In the genomic region with DNA sequence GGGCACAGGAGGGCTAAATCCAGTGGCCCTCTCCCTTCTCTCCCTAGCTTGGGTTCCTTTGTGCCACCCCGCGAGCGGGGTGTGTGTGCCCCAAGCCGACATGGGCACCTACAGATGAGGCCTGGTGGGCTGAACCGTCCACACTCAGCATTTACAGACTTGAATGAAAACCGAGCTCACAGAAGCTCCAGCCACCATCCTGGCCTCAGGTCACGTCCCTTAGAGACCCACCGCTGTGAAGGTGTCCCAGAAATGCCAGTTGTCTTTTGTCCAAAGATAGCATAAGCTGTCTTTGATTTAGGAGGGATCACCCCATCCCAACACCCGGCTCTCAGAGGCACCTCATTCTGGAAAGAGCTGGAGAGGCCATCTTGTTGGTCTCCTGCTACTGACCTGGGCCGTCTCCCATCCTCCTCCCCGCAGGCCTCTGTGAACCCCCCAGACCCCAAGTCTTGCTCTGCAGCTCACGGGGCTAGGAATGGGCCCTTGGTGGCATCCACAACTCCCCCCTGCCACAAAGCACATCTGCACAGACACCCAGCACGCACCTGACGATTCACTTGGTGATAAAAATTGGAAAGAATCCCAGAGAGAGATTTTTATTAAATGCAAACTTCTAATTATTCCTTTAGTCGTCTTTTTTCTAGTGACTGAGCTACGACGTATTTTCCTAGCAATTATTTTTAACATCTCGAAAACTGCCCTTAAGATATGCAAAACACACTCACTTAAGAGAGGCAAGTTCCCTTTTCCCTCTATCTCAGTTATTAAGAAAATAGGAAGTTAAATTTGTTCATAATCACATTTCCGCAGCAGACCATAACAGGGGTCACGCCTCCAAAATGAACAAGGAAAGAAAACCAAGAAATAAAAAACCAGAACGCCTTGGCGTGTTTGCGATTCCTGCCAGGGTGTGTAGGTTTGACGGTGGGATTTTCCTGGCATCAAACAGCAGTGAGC, we compare ENCODE assay signal across 18 cellular contexts.
DNase-seq lines count a peak whose midpoint lies in the region; FAIRE-seq and TF ChIP-seq lines count a peak whose summit lies in the region.
"Had no signal": no experiment of that assay in that cellular context is flagged by ENCODE, and none has a peak within 500 bp of the region (broad histone marks: within the 10 kb centered on the region; RNA-seq: fewer than 3 reads in every experiment).

No MANE protein-coding gene starts in this region.

- H3K27me3 ChIP-seq in endodermal cell (ENCODE audit: control insufficient read depth, insufficient read depth, low read length, poor library complexity, severe bottlenecking): peaks cover 36% of the 10 kb centered on the region
- H3K27me3 ChIP-seq in neutrophil: no peaks in the 10 kb centered on the region
- H3K27me3 ChIP-seq in uterus: peaks cover 0 to 5% of the 10 kb centered on the region in 2 donors

- peak overlapping the region; percentile 54 for H3K4me3 Mint-ChIP-seq in endodermal cell
- H3K4me3 Mint-ChIP-seq in activated T-helper 2 cell treated with anti-CD3 and anti-CD28 coated beads, Interferon-gamma antibody, Interleukin-2, Interleukin-4, amounts not matched to agents 10 μg/mL and 5 μg/mL and 100 μg/mL, durations not matched to agents 14 hours and 24 hours and 36 hours (ENCODE audit: low read depth): no peak overlapping the region
- H3K4me3 Mint-ChIP-seq: activated naive CD8-positive, alpha-beta T cell treated with anti-CD3 and anti-CD28 coated beads, Interleukin-2, amount 50 U/mL, for 24 hours; activated T-cell treated with anti-CD3 and anti-CD28 coated beads, Interleukin-2, amount 50 U/mL, for 24 hours had no signal

- H3K9ac ChIP-seq in ES-I3 (ENCODE audit: low read depth, low read length): peak overlapping the region; percentile 47; the same call in 1 of the 2 replicates
- H3K9ac ChIP-seq in endodermal cell (ENCODE audit: extremely low read depth, low read length, poor library complexity, severe bottlenecking): no peak overlapping the region

- DNase-seq in NOMO-1 treated with DMSO at 0.1 percent for 48 hours (lab: John Stamatoyannopoulos, UW; ENCODE audit: unreplicated experiment) (peak; percentile 79), endodermal cell (no peak), HT-29 (ENCODE audit: low spot score) (no peak), GM19239 (ENCODE audit: insufficient read length, low spot score) (no peak), uterus (no peak)
- no peak for DNase-seq in activated T-helper 2 cell treated with anti-CD3 and anti-CD28 coated beads, Interferon-gamma antibody, Interleukin-2, Interleukin-4, amounts not matched to agents 10 μg/mL and 5 μg/mL and 100 μg/mL, durations not matched to agents 14 hours and 24 hours and 36 hours (ENCODE audit: low spot score)
- DNase-seq: activated naive CD8-positive, alpha-beta T cell treated with anti-CD3 and anti-CD28 coated beads, Interleukin-2, amount 50 U/mL, for 24 hours; activated T-cell treated with anti-CD3 and anti-CD28 coated beads, Interleukin-2, amount 50 U/mL, for 24 hours; DMS 273 treated with DMSO at 0.1 percent for 48 hours; effector CD8-positive, alpha-beta T cell; NCI-H69; T-helper 9 cell had no signal

- intact Hi-C loops in activated T-helper 2 cell treated with anti-CD3 and anti-CD28 coated beads, Interferon-gamma antibody, Interleukin-2, Interleukin-4, amounts not matched to agents 10 μg/mL and 5 μg/mL and 100 μg/mL, durations not matched to agents 14 hours and 24 hours and 36 hours (cut with micrococcal nuclease): no loop called here
- intact Hi-C loops in uterus (cut with DNase I; ENCODE audit: low total_unique reads): no loop called here

- H3K27ac Mint-ChIP-seq in endodermal cell: no peak overlapping the region
- no peak overlapping the region for H3K27ac Mint-ChIP-seq in activated T-helper 2 cell treated with anti-CD3 and anti-CD28 coated beads, Interferon-gamma antibody, Interleukin-2, Interleukin-4, amounts not matched to agents 10 μg/mL and 5 μg/mL and 100 μg/mL, durations not matched to agents 14 hours and 24 hours and 36 hours
- H3K27ac Mint-ChIP-seq: activated naive CD8-positive, alpha-beta T cell treated with anti-CD3 and anti-CD28 coated beads, Interleukin-2, amount 50 U/mL, for 24 hours; activated T-cell treated with anti-CD3 and anti-CD28 coated beads, Interleukin-2, amount 50 U/mL, for 24 hours had no signal

- WGBS in endodermal cell (ENCODE audit: insufficient coverage in 1 of 2, insufficient read length in 1 of 2), 2 experiments: 81 to 90% methylated on average over 15 to 24 of the region's 24 CpGs

- no peak for TF ChIP-seq CTCF in endodermal cell (conservative IDR thresholded peaks at IDR 0.05)
- no peak for TF ChIP-seq CTCF in neutrophil (IDR thresholded peaks at IDR 0.05)
- no peak for TF ChIP-seq CTCF in uterus (IDR thresholded peaks at IDR 0.05)

- peaks cover 47% of the 10 kb centered on the region for H3K4me1 ChIP-seq in ES-I3 (ENCODE audit: insufficient read depth, low read length)
- H3K4me1 ChIP-seq in endodermal cell (ENCODE audit: control insufficient read depth, insufficient read depth, low read length): peaks cover 14% of the 10 kb centered on the region
- peaks cover 56 to 59% of the 10 kb centered on the region in 2 experiments for H3K4me1 ChIP-seq in neutrophil (ENCODE audit: control insufficient read depth in 1 of 2, insufficient read depth in 1 of 2, low read depth in 1 of 2, low read length in 1 of 2)
- no peaks in the 10 kb centered on the region for H3K4me1 ChIP-seq in uterus

- peaks cover 55% of the 10 kb centered on the region for H3K4me1 Mint-ChIP-seq in endodermal cell
- H3K4me1 Mint-ChIP-seq in activated T-helper 2 cell treated with anti-CD3 and anti-CD28 coated beads, Interferon-gamma antibody, Interleukin-2, Interleukin-4, amounts not matched to agents 10 μg/mL and 5 μg/mL and 100 μg/mL, durations not matched to agents 14 hours and 24 hours and 36 hours (ENCODE audit: low read depth): no peaks in the 10 kb centered on the region
- H3K4me1 Mint-ChIP-seq: activated naive CD8-positive, alpha-beta T cell treated with anti-CD3 and anti-CD28 coated beads, Interleukin-2, amount 50 U/mL, for 24 hours had no signal

- H3K9me3 Mint-ChIP-seq in endodermal cell: no peaks in the 10 kb centered on the region
- H3K9me3 Mint-ChIP-seq in activated T-helper 2 cell treated with anti-CD3 and anti-CD28 coated beads, Interferon-gamma antibody, Interleukin-2, Interleukin-4, amounts not matched to agents 10 μg/mL and 5 μg/mL and 100 μg/mL, durations not matched to agents 14 hours and 24 hours and 36 hours: no peaks in the 10 kb centered on the region
- H3K9me3 Mint-ChIP-seq: activated naive CD8-positive, alpha-beta T cell treated with anti-CD3 and anti-CD28 coated beads, Interleukin-2, amount 50 U/mL, for 24 hours; activated T-cell treated with anti-CD3 and anti-CD28 coated beads, Interleukin-2, amount 50 U/mL, for 24 hours; naive thymus-derived CD8-positive, alpha-beta T cell had no signal

- peaks cover 34% of the 10 kb centered on the region for H3K27me3 Mint-ChIP-seq in endodermal cell (ENCODE audit: insufficient read depth)
- peaks cover 70% of the 10 kb centered on the region for H3K27me3 Mint-ChIP-seq in activated T-helper 2 cell treated with anti-CD3 and anti-CD28 coated beads, Interferon-gamma antibody, Interleukin-2, Interleukin-4, amounts not matched to agents 10 μg/mL and 5 μg/mL and 100 μg/mL, durations not matched to agents 14 hours and 24 hours and 36 hours (ENCODE audit: low read depth)

- no peak overlapping the region for H3K4me3 ChIP-seq in endodermal cell (ENCODE audit: low read length)
- H3K4me3 ChIP-seq in neutrophil (ENCODE audit: low read depth in 1 of 2, low read length in 1 of 2): peak overlapping the region; percentile 39 to 60
- H3K4me3 ChIP-seq in uterus: no peak overlapping the region
- H3K4me3 ChIP-seq: cardiac muscle cell had no signal

- H3K36me3 ChIP-seq in ES-I3 (ENCODE audit: insufficient read depth, low read length) (no peaks in the 10 kb centered on the region), endodermal cell (ENCODE audit: control insufficient read depth, insufficient read depth, low read length) (no peaks in the 10 kb centered on the region), neutrophil (no peaks in the 10 kb centered on the region), uterus (no peaks in the 10 kb centered on the region)
- H3K36me3 ChIP-seq: cardiac muscle cell had no signal

- no peak for FAIRE-seq in GM19239 (lab: Jason Lieb, UNC)
- FAIRE-seq: GM18507 had no signal

- H3K36me3 Mint-ChIP-seq in endodermal cell (ENCODE audit: low read depth): no peaks in the 10 kb centered on the region
- no peaks in the 10 kb centered on the region for H3K36me3 Mint-ChIP-seq in activated T-helper 2 cell treated with anti-CD3 and anti-CD28 coated beads, Interferon-gamma antibody, Interleukin-2, Interleukin-4, amounts not matched to agents 10 μg/mL and 5 μg/mL and 100 μg/mL, durations not matched to agents 14 hours and 24 hours and 36 hours (ENCODE audit: low read depth)
- H3K36me3 Mint-ChIP-seq: naive thymus-derived CD8-positive, alpha-beta T cell had no signal

- no peaks in the 10 kb centered on the region for H3K9me3 ChIP-seq in ES-I3 (ENCODE audit: control insufficient read depth, insufficient read depth, low read length)
- no peaks in the 10 kb centered on the region for H3K9me3 ChIP-seq in endodermal cell (ENCODE audit: control insufficient read depth, low read length)
- H3K9me3 ChIP-seq in neutrophil: no peaks in the 10 kb centered on the region
- no peaks in the 10 kb centered on the region for H3K9me3 ChIP-seq in uterus

- TF ChIP-seq POLR2A in uterus (IDR thresholded peaks at IDR 0.05): no peak

- H3K27ac ChIP-seq in endodermal cell (ENCODE audit: low read depth, low read length): no peak overlapping the region
- peak overlapping the region; percentile 87 for H3K27ac ChIP-seq in neutrophil
- no peak overlapping the region for H3K27ac ChIP-seq in uterus
- H3K27ac ChIP-seq: cardiac muscle cell, RWPE1 had no signal

Comparison
In these comparisons a context has a peak if more than half of its experiments do, and no peak if none do; other contexts are left out.
1. H3K4me3 ChIP-seq: peak in neutrophil (2 of 2); none in endodermal cell (single experiment) and uterus (0 of 2).